In the genomic region with DNA sequence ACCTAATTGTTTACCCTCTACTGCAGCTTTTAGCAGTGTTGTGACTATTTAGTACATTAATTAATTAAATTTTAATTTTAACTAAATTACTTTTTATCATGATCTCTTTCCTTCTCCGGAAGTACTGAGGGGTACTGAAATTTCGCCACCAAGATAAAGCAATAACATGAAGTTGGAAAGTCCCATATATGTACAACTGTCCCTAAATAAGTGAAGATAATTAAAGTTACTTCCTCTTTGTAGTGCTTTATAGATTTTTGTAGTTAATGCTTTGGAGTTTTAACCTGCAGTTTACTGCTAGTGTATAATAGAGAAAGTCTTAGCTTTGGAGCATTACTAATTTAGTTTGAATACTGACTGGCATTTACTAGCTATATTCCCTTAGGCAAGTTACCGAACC, we compare ENCODE assay signal across 9 cellular contexts.
"Had no signal": no experiment of that assay in that cellular context is flagged by ENCODE, and none has a peak within 500 bp of the region (broad histone marks: within the 10 kb centered on the region; RNA-seq: fewer than 3 reads in every experiment).

No MANE protein-coding gene starts in this region.

- H3K9me3 ChIP-seq: HAP-1 had no signal

- FAIRE-seq: HepG2 had no signal

- H3K36me3 ChIP-seq: HAP-1 had no signal

- H3K4me1 Mint-ChIP-seq: IgD-negative memory B cell had no signal

- H3K27ac ChIP-seq: GM23248, HL-60 had no signal

- DNase-seq: GM23248, GOT3, H7, HFFc6 had no signal

- H3K9me3 Mint-ChIP-seq: HFFc6 had no signal

- H3K4me3 ChIP-seq: GM23248, HAP-1 had no signal

- ATAC-seq: HCT116, HepG2 had no signal

- H2AFZ ChIP-seq: GM23248 had no signal

- H3K27me3 Mint-ChIP-seq: IgD-negative memory B cell had no signal

- H3K9ac ChIP-seq: GM23248 had no signal

- H3K36me3 Mint-ChIP-seq: IgD-negative memory B cell had no signal

- H3K27ac Mint-ChIP-seq: HFFc6, IgD-negative memory B cell had no signal

- H3K4me3 Mint-ChIP-seq: HFFc6, IgD-negative memory B cell had no signal

- H3K4me1 ChIP-seq: HAP-1 had no signal
